In genomic region chr14:103542545-103543088, GRCh38 we compare ENCODE assay signal across 1 cellular context.
TF ChIP-seq lines count a peak whose summit lies in the region.

No MANE protein-coding gene starts in this region.

TF ChIP-seq in HepG2, 621 proteins besides CTCF, POLR2A, EP300 and RAD21 (continued from another document and continues in another):
- TF ChIP-seq ZNF33B (CRISPR knock-in tag; IDR thresholded peaks at IDR 0.05) (no peak), ZNF496 (CRISPR knock-in tag; IDR thresholded peaks at IDR 0.05; ENCODE audit: insufficient replicate concordance) (no peak), KDM2A (CRISPR knock-in tag; IDR thresholded peaks at IDR 0.05; ENCODE audit: borderline replicate concordance, low read depth) (0 out of 2 replicates have a peak, but pooled peaks have one; percentile 36), HINFP (CRISPR knock-in tag; IDR thresholded peaks at IDR 0.05; ENCODE audit: low read depth) (no peak), HOXA5 (CRISPR knock-in tag; IDR thresholded peaks at IDR 0.05) (no peak), YEATS2 (CRISPR knock-in tag; IDR thresholded peaks at IDR 0.05; ENCODE audit: borderline replicate concordance) (no peak), ZNF362 (CRISPR knock-in tag; IDR thresholded peaks at IDR 0.05; ENCODE audit: borderline replicate concordance) (no peak), GRHL1 (CRISPR knock-in tag; conservative IDR thresholded peaks at IDR 0.05) (no peak), LBX2 (CRISPR knock-in tag; IDR thresholded peaks at IDR 0.05; ENCODE audit: borderline replicate concordance) (no peak), REXO4 (CRISPR knock-in tag; IDR thresholded peaks at IDR 0.05; ENCODE audit: borderline replicate concordance) (no peak), ZBTB44 (CRISPR knock-in tag; IDR thresholded peaks at IDR 0.05) (no peak), ZNF607 (CRISPR knock-in tag; IDR thresholded peaks at IDR 0.05; ENCODE audit: borderline replicate concordance) (no peak), ZNF609 (CRISPR knock-in tag; IDR thresholded peaks at IDR 0.05; ENCODE audit: borderline replicate concordance) (no peak), SOX5 (CRISPR knock-in tag; IDR thresholded peaks at IDR 0.05; ENCODE audit: borderline replicate concordance) (peak; percentile 48; the same call in 1 of the 2 replicates), TRAFD1 (CRISPR knock-in tag; IDR thresholded peaks at IDR 0.05; ENCODE audit: borderline replicate concordance) (no peak), PHF5A (CRISPR knock-in tag; IDR thresholded peaks at IDR 0.05; ENCODE audit: low read depth, unreplicated experiment) (no peak), DNMT3B (CRISPR knock-in tag; conservative IDR thresholded peaks at IDR 0.05) (no peak), ZNF431 (CRISPR knock-in tag; IDR thresholded peaks at IDR 0.05; ENCODE audit: borderline replicate concordance, low read depth) (no peak), U2AF1 (optimal IDR thresholded peaks at IDR 0.05; ENCODE audit: low read depth, low read length) (no peak), MYC (CRISPR knock-in tag; IDR thresholded peaks at IDR 0.05; ENCODE audit: borderline replicate concordance) (0 out of 2 replicates have a peak, but pooled peaks have one; percentile 8), GMEB2 (CRISPR knock-in tag; IDR thresholded peaks at IDR 0.05; ENCODE audit: low read depth) (no peak), SMARCE1 (IDR thresholded peaks at IDR 0.05; ENCODE audit: borderline replicate concordance) (no peak), SOX6 (IDR thresholded peaks at IDR 0.05) (no peak), SOX6 (CRISPR knock-in tag; IDR thresholded peaks at IDR 0.05) (0 out of 2 replicates have a peak, but pooled peaks have one; percentile 14), NR0B2 (CRISPR knock-in tag; IDR thresholded peaks at IDR 0.05) (no peak), ZNF101 (CRISPR knock-in tag; IDR thresholded peaks at IDR 0.05; ENCODE audit: borderline replicate concordance, low read depth) (no peak)
- TF ChIP-seq, protein P1, sequence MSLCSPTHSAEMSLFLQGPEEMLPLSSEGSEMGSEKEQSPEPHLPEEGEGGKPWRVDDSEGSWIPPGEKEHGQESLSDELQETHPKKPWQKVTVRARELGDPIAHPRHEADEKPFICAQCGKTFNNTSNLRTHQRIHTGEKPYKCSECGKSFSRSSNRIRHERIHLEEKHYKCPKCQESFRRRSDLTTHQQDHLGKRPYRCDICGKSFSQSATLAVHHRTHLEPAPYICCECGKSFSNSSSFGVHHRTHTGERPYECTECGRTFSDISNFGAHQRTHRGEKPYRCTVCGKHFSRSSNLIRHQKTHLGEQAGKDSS (CRISPR knock-in tag; IDR thresholded peaks at IDR 0.05; ENCODE audit: borderline replicate concordance, low read depth): no peak
- TF ChIP-seq, protein P2, sequence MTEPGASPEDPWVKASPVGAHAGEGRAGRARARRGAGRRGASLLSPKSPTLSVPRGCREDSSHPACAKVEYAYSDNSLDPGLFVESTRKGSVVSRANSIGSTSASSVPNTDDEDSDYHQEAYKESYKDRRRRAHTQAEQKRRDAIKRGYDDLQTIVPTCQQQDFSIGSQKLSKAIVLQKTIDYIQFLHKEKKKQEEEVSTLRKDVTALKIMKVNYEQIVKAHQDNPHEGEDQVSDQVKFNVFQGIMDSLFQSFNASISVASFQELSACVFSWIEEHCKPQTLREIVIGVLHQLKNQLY (CRISPR knock-in tag; IDR thresholded peaks at IDR 0.05): no peak
- TF ChIP-seq, protein P3, sequence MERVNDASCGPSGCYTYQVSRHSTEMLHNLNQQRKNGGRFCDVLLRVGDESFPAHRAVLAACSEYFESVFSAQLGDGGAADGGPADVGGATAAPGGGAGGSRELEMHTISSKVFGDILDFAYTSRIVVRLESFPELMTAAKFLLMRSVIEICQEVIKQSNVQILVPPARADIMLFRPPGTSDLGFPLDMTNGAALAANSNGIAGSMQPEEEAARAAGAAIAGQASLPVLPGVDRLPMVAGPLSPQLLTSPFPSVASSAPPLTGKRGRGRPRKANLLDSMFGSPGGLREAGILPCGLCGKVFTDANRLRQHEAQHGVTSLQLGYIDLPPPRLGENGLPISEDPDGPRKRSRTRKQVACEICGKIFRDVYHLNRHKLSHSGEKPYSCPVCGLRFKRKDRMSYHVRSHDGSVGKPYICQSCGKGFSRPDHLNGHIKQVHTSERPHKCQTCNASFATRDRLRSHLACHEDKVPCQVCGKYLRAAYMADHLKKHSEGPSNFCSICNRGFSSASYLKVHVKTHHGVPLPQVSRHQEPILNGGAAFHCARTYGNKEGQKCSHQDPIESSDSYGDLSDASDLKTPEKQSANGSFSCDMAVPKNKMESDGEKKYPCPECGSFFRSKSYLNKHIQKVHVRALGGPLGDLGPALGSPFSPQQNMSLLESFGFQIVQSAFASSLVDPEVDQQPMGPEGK (CRISPR knock-in tag; IDR thresholded peaks at IDR 0.05): 0 out of 2 replicates have a peak, but pooled peaks have one; percentile 14
- TF ChIP-seq, protein P4, sequence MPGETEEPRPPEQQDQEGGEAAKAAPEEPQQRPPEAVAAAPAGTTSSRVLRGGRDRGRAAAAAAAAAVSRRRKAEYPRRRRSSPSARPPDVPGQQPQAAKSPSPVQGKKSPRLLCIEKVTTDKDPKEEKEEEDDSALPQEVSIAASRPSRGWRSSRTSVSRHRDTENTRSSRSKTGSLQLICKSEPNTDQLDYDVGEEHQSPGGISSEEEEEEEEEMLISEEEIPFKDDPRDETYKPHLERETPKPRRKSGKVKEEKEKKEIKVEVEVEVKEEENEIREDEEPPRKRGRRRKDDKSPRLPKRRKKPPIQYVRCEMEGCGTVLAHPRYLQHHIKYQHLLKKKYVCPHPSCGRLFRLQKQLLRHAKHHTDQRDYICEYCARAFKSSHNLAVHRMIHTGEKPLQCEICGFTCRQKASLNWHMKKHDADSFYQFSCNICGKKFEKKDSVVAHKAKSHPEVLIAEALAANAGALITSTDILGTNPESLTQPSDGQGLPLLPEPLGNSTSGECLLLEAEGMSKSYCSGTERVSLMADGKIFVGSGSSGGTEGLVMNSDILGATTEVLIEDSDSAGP (CRISPR knock-in tag; IDR thresholded peaks at IDR 0.05; ENCODE audit: borderline replicate concordance): peak; percentile 29; the same call in 1 of the 2 replicates
